ENCODE assay signal across 21 cellular contexts in the genomic region with DNA sequence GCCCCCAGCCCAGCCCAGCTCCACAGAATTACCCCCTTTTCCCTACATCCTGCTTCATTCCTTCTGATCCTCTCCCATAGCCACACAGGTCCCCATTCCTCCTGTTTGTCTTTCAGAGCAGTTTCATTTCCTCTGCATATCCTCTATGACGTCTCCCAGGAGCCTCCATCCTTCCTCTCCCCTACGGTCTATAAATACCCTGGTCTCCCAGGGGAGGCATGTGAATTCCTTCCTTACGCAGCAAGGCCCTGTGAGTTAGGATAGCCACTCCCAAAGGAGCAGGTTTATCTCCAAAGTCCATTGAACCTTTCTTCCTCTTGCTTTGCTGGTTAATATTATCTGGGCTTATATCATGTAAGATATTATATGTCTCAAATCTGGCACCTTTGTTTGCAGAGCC. TPM values are rescaled to one million over a fixed set of nuclear protein-coding genes. Genes with fewer than 3 reads are reported as not detected.
A peak's percentile ranks its signal among the peaks of the same experiment; 100 is the strongest.
DNase-seq lines count a peak whose midpoint lies in the region; ATAC-seq lines count a peak whose summit lies in the region.
"Had no signal": no experiment of that assay in that cellular context is flagged by ENCODE, and none has a peak within 500 bp of the region (broad histone marks: within the 10 kb centered on the region; RNA-seq: fewer than 3 reads in every experiment).

No MANE protein-coding gene starts in this region.

- no peaks in the 10 kb centered on the region for H3K27me3 Mint-ChIP-seq in activated T-helper 17 cell treated with anti-CD3 and anti-CD28 coated beads, Interleukin-2, amount 50 U/mL, for 72 hours
- peaks cover 29% of the 10 kb centered on the region for H3K27me3 Mint-ChIP-seq in activated CD8-positive, alpha-beta memory T cell treated with anti-CD3 and anti-CD28 coated beads, Interleukin-2, amount 10 ng/mL, durations not matched to agents 7 days and 5 days

- no peak for ATAC-seq in activated T-helper 17 cell treated with anti-CD3 and anti-CD28 coated beads, Interleukin-2, amount 50 U/mL, for 72 hours (replicated peaks)
- ATAC-seq in HG02870 (IDR thresholded peaks at IDR 0.05; ENCODE audit: unreplicated experiment): no peak
- ATAC-seq in activated CD8-positive, alpha-beta memory T cell treated with anti-CD3 and anti-CD28 coated beads, Interleukin-2, amount 10 ng/mL, durations not matched to agents 7 days and 5 days: no peak
- ATAC-seq: activated naive CD4-positive, alpha-beta T cell treated with anti-CD3 and anti-CD28 coated beads, Interleukin-2, amount 50 U/mL, for 72 hours; CD8-positive, alpha-beta T cell; stimulated activated effector memory CD8-positive, alpha-beta T cell treated with anti-CD3 and anti-CD28 coated beads, Interleukin-12 subunit alpha, Interleukin-12 subunit beta, amount 100 ng/mL, for 72 hours had no signal

- H3K4me3 Mint-ChIP-seq in activated T-helper 17 cell treated with anti-CD3 and anti-CD28 coated beads, Interleukin-2, amount 50 U/mL, for 72 hours: no peak overlapping the region
- no peak overlapping the region for H3K4me3 Mint-ChIP-seq in activated CD8-positive, alpha-beta memory T cell treated with anti-CD3 and anti-CD28 coated beads, Interleukin-2, amount 10 ng/mL, durations not matched to agents 7 days and 5 days
- H3K4me3 Mint-ChIP-seq: activated T-helper 1 cell treated with anti-CD3 and anti-CD28 coated beads, Interleukin-12 subunit alpha, Interleukin-12 subunit beta, Interleukin-2, Interleukin-4 antibody, amounts not matched to agents 30 ng/mL and 10 ng/mL and 1 ng/mL, durations not matched to agents 14 hours and 24 hours and 36 hours; CD8-positive, alpha-beta T cell; naive B cell; stimulated activated effector memory CD8-positive, alpha-beta T cell treated with anti-CD3 and anti-CD28 coated beads, Interleukin-12 subunit alpha, Interleukin-12 subunit beta, amount 100 ng/mL, for 72 hours had no signal

- DNase-seq in A172 (ENCODE audit: low spot score): peak; percentile 23
- DNase-seq in ELR (ENCODE audit: low read depth): peak; percentile 9
- DNase-seq in hepatic stellate cell (ENCODE audit: low spot score): peak; percentile 61
- DNase-seq in Ammon's horn (ENCODE audit: low spot score): no peak
- DNase-seq in stimulated activated CD8-positive, alpha-beta memory T cell treated with anti-CD3 and anti-CD28 coated beads, Interleukin-4, amount 100 ng/mL, for 48 hours: no peak
- no peak for DNase-seq in activated CD8-positive, alpha-beta memory T cell treated with anti-CD3 and anti-CD28 coated beads, Interleukin-2, amount 10 ng/mL, durations not matched to agents 7 days and 5 days
- DNase-seq: activated CD4-positive, alpha-beta T cell treated with anti-CD3 and anti-CD28 coated beads for 1 hour; CD8-positive, alpha-beta T cell; DMS53; hippocampal formation; mammary epithelial cell; naive B cell; NCI-H1105 treated with DMSO at 0.1 percent for 48 hours; NCI-H2107; NCI-H526; testis had no signal

- no peaks in the 10 kb centered on the region for H3K4me1 Mint-ChIP-seq in activated T-helper 17 cell treated with anti-CD3 and anti-CD28 coated beads, Interleukin-2, amount 50 U/mL, for 72 hours
- H3K4me1 Mint-ChIP-seq in activated CD8-positive, alpha-beta memory T cell treated with anti-CD3 and anti-CD28 coated beads, Interleukin-2, amount 10 ng/mL, durations not matched to agents 7 days and 5 days: no peaks in the 10 kb centered on the region
- H3K4me1 Mint-ChIP-seq: stimulated activated effector memory CD8-positive, alpha-beta T cell treated with anti-CD3 and anti-CD28 coated beads, Interleukin-12 subunit alpha, Interleukin-12 subunit beta, amount 100 ng/mL, for 72 hours had no signal

- H3K27ac Mint-ChIP-seq in activated T-helper 17 cell treated with anti-CD3 and anti-CD28 coated beads, Interleukin-2, amount 50 U/mL, for 72 hours: peak overlapping the region; percentile 14
- H3K27ac Mint-ChIP-seq in activated CD8-positive, alpha-beta memory T cell treated with anti-CD3 and anti-CD28 coated beads, Interleukin-2, amount 10 ng/mL, durations not matched to agents 7 days and 5 days: no peak overlapping the region
- H3K27ac Mint-ChIP-seq: activated naive CD4-positive, alpha-beta T cell treated with anti-CD3 and anti-CD28 coated beads, Interleukin-2, amount 50 U/mL, for 72 hours; activated T-helper 1 cell treated with anti-CD3 and anti-CD28 coated beads, Interleukin-12 subunit alpha, Interleukin-12 subunit beta, Interleukin-2, Interleukin-4 antibody, amounts not matched to agents 30 ng/mL and 10 ng/mL and 1 ng/mL, durations not matched to agents 14 hours and 24 hours and 36 hours; CD8-positive, alpha-beta T cell; stimulated activated effector memory CD8-positive, alpha-beta T cell treated with anti-CD3 and anti-CD28 coated beads, Interleukin-12 subunit alpha, Interleukin-12 subunit beta, amount 100 ng/mL, for 72 hours had no signal

- CTCF ChIA-PET in activated CD8-positive, alpha-beta memory T cell treated with anti-CD3 and anti-CD28 coated beads, Interleukin-2, amount 10 ng/mL, durations not matched to agents 7 days and 5 days (lab: Charles Lee): no interaction called here

- no peaks in the 10 kb centered on the region for H3K36me3 Mint-ChIP-seq in activated T-helper 17 cell treated with anti-CD3 and anti-CD28 coated beads, Interleukin-2, amount 50 U/mL, for 72 hours (ENCODE audit: low read depth)
- H3K36me3 Mint-ChIP-seq in activated CD8-positive, alpha-beta memory T cell treated with anti-CD3 and anti-CD28 coated beads, Interleukin-2, amount 10 ng/mL, durations not matched to agents 7 days and 5 days: no peaks in the 10 kb centered on the region
- H3K36me3 Mint-ChIP-seq: activated naive CD4-positive, alpha-beta T cell treated with anti-CD3 and anti-CD28 coated beads, Interleukin-2, amount 50 U/mL, for 72 hours; CD8-positive, alpha-beta T cell; stimulated activated effector memory CD8-positive, alpha-beta T cell treated with anti-CD3 and anti-CD28 coated beads, Interleukin-12 subunit alpha, Interleukin-12 subunit beta, amount 100 ng/mL, for 72 hours had no signal

- H3K9me3 Mint-ChIP-seq in activated T-helper 17 cell treated with anti-CD3 and anti-CD28 coated beads, Interleukin-2, amount 50 U/mL, for 72 hours: no peaks in the 10 kb centered on the region
- H3K9me3 Mint-ChIP-seq in activated CD8-positive, alpha-beta memory T cell treated with anti-CD3 and anti-CD28 coated beads, Interleukin-2, amount 10 ng/mL, durations not matched to agents 7 days and 5 days (ENCODE audit: low read depth): peaks cover 3% of the 10 kb centered on the region
- H3K9me3 Mint-ChIP-seq: activated naive CD4-positive, alpha-beta T cell treated with anti-CD3 and anti-CD28 coated beads, Interleukin-2, amount 50 U/mL, for 72 hours had no signal

RNA-seq across cellular contexts. Expression of a gene that starts 8.4 kb away (rescaled TPM):
- 0.31 and 0.65 TPM in 2 replicates for total RNA-seq in A172 (2014; rRNA removed; shearing (Covaris generic))
- 1 to 10 TPM in 1 of 2 donors, under 1 TPM in 1; 0.28 to 2.5 TPM for total RNA-seq in activated T-helper 17 cell treated with anti-CD3 and anti-CD28 coated beads, Interleukin-2, amount 50 U/mL, for 72 hours
- under 1 TPM; 0.14 to 0.15 TPM for total RNA-seq in activated CD8-positive, alpha-beta memory T cell treated with anti-CD3 and anti-CD28 coated beads, Interleukin-2, amount 10 ng/mL, durations not matched to agents 7 days and 5 days
- total RNA-seq: CD8-positive, alpha-beta T cell had no signal

Comparison
In these comparisons a context has a peak if more than half of its experiments do, and no peak if none do; other contexts are left out.
1. DNase-seq: peak in A172 (single experiment), ELR (single experiment) and hepatic stellate cell (single experiment); none in Ammon's horn (single experiment), stimulated activated CD8-positive, alpha-beta memory T cell treated with anti-CD3 and anti-CD28 coated beads, Interleukin-4, amount 100 ng/mL, for 48 hours (single experiment) and activated CD8-positive, alpha-beta memory T cell treated with anti-CD3 and anti-CD28 coated beads, Interleukin-2, amount 10 ng/mL, durations not matched to agents 7 days and 5 days (single experiment).